23 cellular contexts compared by ENCODE assay signal in genomic region chr6:16229710-16230109, GRCh38. TPM values are rescaled to one million over a fixed set of nuclear protein-coding genes. Genes with fewer than 3 reads are reported as not detected.
DNase-seq lines count a peak whose midpoint lies in the region; ATAC-seq, FAIRE-seq and TF ChIP-seq lines count a peak whose summit lies in the region.
"Had no signal": no experiment of that assay in that cellular context is flagged by ENCODE, and none has a peak within 500 bp of the region (broad histone marks: within the 10 kb centered on the region; RNA-seq: fewer than 3 reads in every experiment).

No MANE protein-coding gene starts in this region.

- no peaks in the 10 kb centered on the region for H4K20me1 ChIP-seq in PC-3 (ENCODE audit: low read length)

- H3K4me3 ChIP-seq in BE2C (ENCODE audit: low read depth, low read length) (no peak overlapping the region), PC-3 (ENCODE audit: low read length) (peak overlapping the region; percentile 60; the same call in 1 of the 2 replicates), pancreas (no peak overlapping the region)

- whole genome bisulfite sequencing in pancreas, 2 donors, result 20 to 23% methylated on average over 6 of the region's 6 CpGs

- H3K9ac ChIP-seq in PC-3 (ENCODE audit: low read length), result no peak overlapping the region

- POLR2A ChIA-PET in PC-3 (lab: Charles Lee; ENCODE audit: unreplicated experiment), result interaction anchor here (0.5 to 0.6 kb wide), 2 partner anchors 24 to 746 kb away, joined by 3 to 5 read pairs; no protein-coding TSS in a partner anchor

- H3F3A ChIP-seq in PC-3 (ENCODE audit: low read length, unreplicated experiment), result no peaks in the 10 kb centered on the region

- peak; percentile 37 for ATAC-seq in PC-3
- peak; percentile 42 to 84 for ATAC-seq in left cardiac atrium
- peak in 3 of 4 donors; percentile 36 to 54 (median 47) for ATAC-seq in pancreas
- ATAC-seq in HG02973 (IDR thresholded peaks at IDR 0.05; ENCODE audit: unreplicated experiment), result no peak
- ATAC-seq: foreskin keratinocyte; natural killer cell treated with Interleukin-12 subunit alpha and Interleukin-12 subunit beta and Interleukin-15 and Interleukin-18, amount 100 ng/mL, for 72 hours had no signal

- no peaks in the 10 kb centered on the region for H3K9me3 ChIP-seq in BE2C
- H3K9me3 ChIP-seq in PC-3 (ENCODE audit: low read length), result no peaks in the 10 kb centered on the region
- no peaks in the 10 kb centered on the region for H3K9me3 ChIP-seq in pancreas
- H3K9me3 ChIP-seq: Peyer's patch, uterus had no signal

- BruUV-seq in PC-3 (replicated peaks; lab: Mats Ljungman, UMichigan), result no TSS peak

- no peaks in the 10 kb centered on the region for H3K36me3 ChIP-seq in BE2C
- H3K36me3 ChIP-seq in PC-3 (ENCODE audit: low read depth, low read length), result no peaks in the 10 kb centered on the region
- H3K36me3 ChIP-seq in pancreas, result no peaks in the 10 kb centered on the region
- H3K36me3 ChIP-seq: Peyer's patch, uterus had no signal

- CTCF ChIA-PET in PC-3 (lab: Charles Lee), result interaction anchor here (0.8 to 1.2 kb wide), 2 partner anchors 43 to 48 kb away, joined by 3 to 4 read pairs; no protein-coding TSS in a partner anchor

- TF ChIP-seq CTCF in BE2C (IDR thresholded peaks at IDR 0.05; ENCODE audit: low read depth, low read length) (no peak), PC-3 (conservative IDR thresholded peaks at IDR 0.05; ENCODE audit: low read depth, low read length) (no peak), pancreas (IDR thresholded peaks at IDR 0.05) (no peak), GM20000 (IDR thresholded peaks at IDR 0.05; ENCODE audit: extremely low read depth, missing control alignments) (no peak)

- no peak overlapping the region for H3K27ac ChIP-seq in PC-3 (ENCODE audit: low read length)
- H3K27ac ChIP-seq in pancreas, result no peak overlapping the region
- H3K27ac ChIP-seq: dorsolateral prefrontal cortex, foreskin keratinocyte, Peyer's patch, uterus had no signal

- H3K4me2 ChIP-seq in PC-3 (ENCODE audit: low read length), result peak overlapping the region; percentile 76

- no peaks in the 10 kb centered on the region; the same call in 1 of the 2 replicates for H3K4me1 ChIP-seq in BE2C
- peaks cover 5% of the 10 kb centered on the region; the same call in 1 of the 2 replicates for H3K4me1 ChIP-seq in PC-3 (ENCODE audit: insufficient read depth, low read length)
- H3K4me1 ChIP-seq in pancreas, result peaks cover 0 to 3% (median 0%) of the 10 kb centered on the region in 3 donors
- H3K4me1 ChIP-seq: foreskin keratinocyte had no signal

- 0 out of 2 replicates have a peak overlapping the region, but pooled peaks have one; percentile 46 for H2AFZ ChIP-seq in PC-3 (ENCODE audit: low read length)

- FAIRE-seq in pancreas (lab: Jason Lieb, UNC), result no peak
- FAIRE-seq: GM19239, keratinocyte had no signal

- no peaks in the 10 kb centered on the region for H3K79me2 ChIP-seq in PC-3 (ENCODE audit: low read length)

- DNase-seq in BE2C, result peak; percentile 25
- DNase-seq in PC-3, result no peak
- no peak for DNase-seq in left cardiac atrium
- no peak for DNase-seq in pancreas
- DNase-seq in Kasumi-1 (lab: John Stamatoyannopoulos, UW), result no peak
- DNase-seq in GM20000 (ENCODE audit: low spot score), result no peak
- DNase-seq in stimulated activated CD4-positive, alpha-beta T cell treated with anti-CD3 and anti-CD28 coated beads, Interleukin-1b, Interleukin-23, amount 100 ng/mL, for 48 hours, result no peak
- DNase-seq: ACHN; activated CD4-positive, alpha-beta memory T cell treated with anti-CD3 and anti-CD28 coated beads, Interleukin-2, amount 10 ng/mL, durations not matched to agents 7 days and 5 days; activated gamma-delta T cell; activated T-cell treated with anti-CD3 and anti-CD28 coated beads for 4 hours; amniotic stem cell; CD4-positive, CD25-positive, alpha-beta regulatory T cell; foreskin keratinocyte; NCI-H2171 treated with DMSO at 0.1 percent for 48 hours; Peyer's patch; stimulated activated CD4-positive, alpha-beta T cell treated with anti-CD3 and anti-CD28 coated beads, Interleukin-4, amount 100 ng/mL, for 4 hours; uterus had no signal

- H3K27me3 ChIP-seq in BE2C (no peaks in the 10 kb centered on the region), PC-3 (ENCODE audit: low read length) (no peaks in the 10 kb centered on the region), pancreas (no peaks in the 10 kb centered on the region)
- H3K27me3 ChIP-seq: dorsolateral prefrontal cortex, Peyer's patch, uterus had no signal

- no peaks in the 10 kb centered on the region for H3K9me2 ChIP-seq in PC-3 (replicated peaks; ENCODE audit: low read length)

- intact Hi-C loops in PC-3 (cut with micrococcal nuclease), result loop anchor here (1.0 to 10.0 kb wide), 2 partner anchors 45 to 102 kb away; no protein-coding TSS in a partner anchor
- intact Hi-C loops in left cardiac atrium (cut with DNase I), result no loop called here
- intact Hi-C loops in pancreas (cut with DNase I), result no loop called here

RNA-seq across cellular contexts. Expression of gene GMPR, which starts 8.7 kb away (rescaled TPM):
- 8.8 TPM for polyA plus RNA-seq in BE2C (2012; ENCODE audit: insufficient read depth, insufficient read length, low read depth)
- total RNA-seq in PC-3 (2014; rRNA removed), result 5.0 and 5.8 TPM in 2 replicates
- 10 to 100 TPM; 58.8 to 65.2 TPM for total RNA-seq in left cardiac atrium
- total RNA-seq in pancreas, result 10 to 100 TPM in 1 of 6 donors, 1 to 10 TPM in 5; 4.5 to 11.1 (median 5.6) TPM
- 10 to 100 TPM; 18.6 to 25.9 TPM for polyA plus RNA-seq in pancreas
